In genomic region chr1:168178638-168179410, GRCh38 we compare ENCODE assay signal across 8 cellular contexts.
DNase-seq lines count a peak whose midpoint lies in the region; ATAC-seq lines count a peak whose summit lies in the region.

Gene TIPRL, plus strand, starts transcription at chr1:168178962. Its CDS starts 116 bp downstream, at chr1:168179078.

- H3K27ac Mint-ChIP-seq in effector memory CD8-positive, alpha-beta T cell: no peak within 1 kb of the TSS

- peak; percentile 98 for DNase-seq in COLO829 (ENCODE audit: low spot score)
- DNase-seq in HS-5 (ENCODE audit: low read depth): peak; percentile 99
- DNase-seq in NK-92 (lab: John Stamatoyannopoulos, UW; ENCODE audit: unreplicated experiment): peak; percentile 40
- peak; percentile 96 for DNase-seq in activated CD8-positive, alpha-beta memory T cell treated with anti-CD3 and anti-CD28 coated beads for 24 hours
- peak; percentile 92 for DNase-seq in effector memory CD8-positive, alpha-beta T cell
- peak; percentile 97 for DNase-seq in medulla oblongata (ENCODE audit: extremely low spot score)
- peak; percentile 86 for DNase-seq in stimulated activated CD8-positive, alpha-beta memory T cell treated with anti-CD3 and anti-CD28 coated beads, Interleukin-12 subunit alpha, Interleukin-12 subunit beta, amount 100 ng/mL, for 1 hour (ENCODE audit: low read depth)

- peaks cover 14 to 17% of the 10 kb centered on the region in 2 donors for H3K27me3 Mint-ChIP-seq in effector memory CD8-positive, alpha-beta T cell

- H3K36me3 Mint-ChIP-seq in effector memory CD8-positive, alpha-beta T cell (ENCODE audit: insufficient read depth): peaks cover 10% of the 10 kb centered on the region

- H3K4me1 Mint-ChIP-seq in effector memory CD8-positive, alpha-beta T cell (ENCODE audit: low read depth in 2 of 2): peaks cover 2% of the 10 kb centered on the region in 2 donors

- ATAC-seq in GM19468 (IDR thresholded peaks at IDR 0.05; ENCODE audit: extremely low read depth, unreplicated experiment): peak; percentile 79
- peak; percentile 87 for ATAC-seq in effector memory CD8-positive, alpha-beta T cell (replicated peaks)

- no peaks in the 10 kb centered on the region for H3K9me3 Mint-ChIP-seq in effector memory CD8-positive, alpha-beta T cell

- no peak within 1 kb of the TSS for H3K4me3 Mint-ChIP-seq in effector memory CD8-positive, alpha-beta T cell

Comparison
In these comparisons a context has a peak if more than half of its experiments do, and no peak if none do; other contexts are left out.
1. Peak in every context shown above with its lines: DNase-seq and ATAC-seq.
2. DNase-seq: peak in every context shown above with its lines; median percentile 99 in HS-5; 98 in COLO829; 97 in medulla oblongata; 96 in activated CD8-positive, alpha-beta memory T cell treated with anti-CD3 and anti-CD28 coated beads for 24 hours; 92 in effector memory CD8-positive, alpha-beta T cell; 86 in stimulated activated CD8-positive, alpha-beta memory T cell treated with anti-CD3 and anti-CD28 coated beads, Interleukin-12 subunit alpha, Interleukin-12 subunit beta, amount 100 ng/mL, for 1 hour; 40 in NK-92.